1 cellular context compared by ENCODE assay signal in genomic region chr1:8908388-8909151, GRCh38.
TF ChIP-seq lines count a peak whose summit lies in the region.

No MANE protein-coding gene starts in this region.

TF ChIP-seq in HepG2, 621 proteins besides CTCF, POLR2A, EP300 and RAD21 (continued from another document):
- TF ChIP-seq CEBPZ (IDR thresholded peaks at IDR 0.05; ENCODE audit: low read length) = no peak
- no peak for TF ChIP-seq WIZ (CRISPR knock-in tag; IDR thresholded peaks at IDR 0.05)
- TF ChIP-seq ARID5B (CRISPR knock-in tag; IDR thresholded peaks at IDR 0.05) = peak; percentile 33; the same call in 1 of the 2 replicates
- no peak for TF ChIP-seq ZNF724P (CRISPR knock-in tag; IDR thresholded peaks at IDR 0.05; ENCODE audit: borderline replicate concordance)
